ENCODE assay signal across 7 cellular contexts in genomic region chr7:79735012-79735411, GRCh38.
"Had no signal": no experiment of that assay in that cellular context is flagged by ENCODE, and none has a peak within 500 bp of the region (broad histone marks: within the 10 kb centered on the region; RNA-seq: fewer than 3 reads in every experiment).

No MANE protein-coding gene starts in this region.

- ATAC-seq: HepG2, K562 had no signal

- H3K27me3 Mint-ChIP-seq: IgD-negative memory B cell had no signal

- H3K36me3 Mint-ChIP-seq: IgD-negative memory B cell had no signal

- H3K4me3 Mint-ChIP-seq: IgD-negative memory B cell had no signal

- H3K4me1 Mint-ChIP-seq: IgD-negative memory B cell had no signal

- H3K4me3 ChIP-seq: K562 had no signal

- FAIRE-seq: HepG2, HTR-8/SVneo, K562 had no signal

- DNase-seq: IMR-90, KBM-7 had no signal

- H3K27ac Mint-ChIP-seq: IgD-negative memory B cell had no signal

- H3K27ac ChIP-seq: HL-60 had no signal
